In the genomic region with DNA sequence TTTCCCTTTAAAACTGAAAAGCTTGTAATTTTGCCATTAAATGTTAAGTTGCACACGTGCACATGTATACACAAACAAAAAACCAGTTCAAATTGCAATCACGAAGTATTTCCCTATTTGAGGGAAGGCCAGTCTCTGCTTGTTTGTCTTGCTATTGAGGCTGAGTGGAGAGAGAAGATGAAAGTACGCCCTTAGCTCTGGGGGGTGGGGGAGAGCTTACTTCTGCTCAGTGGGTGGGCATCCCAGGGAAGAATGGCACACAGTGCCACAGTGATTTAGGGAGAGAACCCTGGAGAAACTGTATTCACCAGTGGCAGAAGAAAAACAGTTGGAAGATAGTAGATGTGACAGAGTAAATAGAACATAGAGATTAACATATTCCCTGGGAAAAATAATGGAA, we compare ENCODE assay signal across 15 cellular contexts. TPM values are rescaled to one million over a fixed set of nuclear protein-coding genes. Genes with fewer than 3 reads are reported as not detected.
DNase-seq lines count a peak whose midpoint lies in the region; ATAC-seq and TF ChIP-seq lines count a peak whose summit lies in the region.
"Had no signal": no experiment of that assay in that cellular context is flagged by ENCODE, and none has a peak within 500 bp of the region (broad histone marks: within the 10 kb centered on the region; RNA-seq: fewer than 3 reads in every experiment).

No MANE protein-coding gene starts in this region.

- H3K23ac ChIP-seq in trophoblast cell (ENCODE audit: low read length) = no peak overlapping the region

- H3K36me3 ChIP-seq in PC-3 (ENCODE audit: low read depth, low read length) (peaks cover 20% of the 10 kb centered on the region; the same call in 1 of the 2 replicates), hepatocyte (replicated peaks; ENCODE audit: insufficient read depth, low read depth) (no peaks in the 10 kb centered on the region), trophoblast cell (ENCODE audit: control insufficient read depth in 1 of 2, insufficient read depth in 2 of 2, low read length in 2 of 2) (peaks cover 11 to 13% of the 10 kb centered on the region in 2 experiments)

- no peak overlapping the region for H4K12ac ChIP-seq in trophoblast cell (ENCODE audit: low read depth, low read length)

- H3K79me1 ChIP-seq in trophoblast cell (ENCODE audit: low read length) = peaks cover 3% of the 10 kb centered on the region

- no peak for TF ChIP-seq CTCF in PC-3 (conservative IDR thresholded peaks at IDR 0.05; ENCODE audit: low read depth, low read length)
- no peak for TF ChIP-seq CTCF in hepatocyte (IDR thresholded peaks at IDR 0.05; ENCODE audit: poor library complexity)

- H3F3A ChIP-seq in PC-3 (ENCODE audit: low read length, unreplicated experiment) = peaks cover 21% of the 10 kb centered on the region

- peak; percentile 22 for DNase-seq in ELF-1 (ENCODE audit: low read depth, low spot score)
- DNase-seq in PC-3 = no peak
- DNase-seq in hepatocyte (ENCODE audit: low spot score) = no peak
- no peak for DNase-seq in trophoblast cell
- no peak for DNase-seq in kidney glomerular epithelial cell (lab: John Stamatoyannopoulos, UW)
- DNase-seq in activated effector memory CD4-positive, alpha-beta T cell treated with anti-CD3 and anti-CD28 coated beads, Interleukin-2, amount 50 U/mL, for 16 hours = no peak
- DNase-seq: AML-193; left cardiac atrium; naive thymus-derived CD8-positive, alpha-beta T cell; NCI-H2029 treated with DMSO at 0.1 percent for 48 hours; NCI-H774; T-helper 17 cell had no signal

- BruUV-seq in PC-3 (replicated peaks; lab: Mats Ljungman, UMichigan) = no TSS peak

- H4K8ac ChIP-seq in trophoblast cell (ENCODE audit: low read depth, low read length) = no peak overlapping the region

- H3K4me2 ChIP-seq in PC-3 (ENCODE audit: low read length) (peak overlapping the region; percentile 74), hepatocyte (peak overlapping the region; percentile 64), trophoblast cell (ENCODE audit: low read length) (no peak overlapping the region)

- CTCF ChIA-PET in PC-3 (lab: Charles Lee) = interaction anchor here (0.5 kb wide), 1 partner anchor 148 kb away, joined by 3 read pairs; no protein-coding TSS in a partner anchor

- 24% methylated on average over 3 of the region's 3 CpGs for WGBS in hepatocyte (ENCODE audit: low lambda C conversion rate, missing lambda C conversion rate)
- no CpG with 5 or more reads among the region's 3 CpGs for WGBS in trophoblast cell (ENCODE audit: extremely low coverage, insufficient coverage, insufficient read length)

- intact Hi-C loops in PC-3 (cut with micrococcal nuclease) = no loop called here

- POLR2A ChIA-PET in PC-3 (lab: Charles Lee; ENCODE audit: unreplicated experiment) = interaction anchor here (0.9 kb wide), 1 partner anchor 59 kb away, joined by 3 read pairs; no protein-coding TSS in a partner anchor

- no peaks in the 10 kb centered on the region for H3K9me2 ChIP-seq in PC-3 (replicated peaks; ENCODE audit: low read length)
- H3K9me2 ChIP-seq in hepatocyte (replicated peaks; ENCODE audit: insufficient read depth) = no peaks in the 10 kb centered on the region

- no peak overlapping the region for H2BK5ac ChIP-seq in trophoblast cell (ENCODE audit: low read depth, low read length, poor library complexity)

- H3K9me3 ChIP-seq in PC-3 (ENCODE audit: low read length) (no peaks in the 10 kb centered on the region), hepatocyte (ENCODE audit: low read depth) (peaks cover 5% of the 10 kb centered on the region), trophoblast cell (ENCODE audit: insufficient read depth, low read depth, low read length) (no peaks in the 10 kb centered on the region)

- no peak for ATAC-seq in PC-3
- ATAC-seq in GM21515 (IDR thresholded peaks at IDR 0.05; ENCODE audit: unreplicated experiment) = no peak
- ATAC-seq in HG03521 (IDR thresholded peaks at IDR 0.05; ENCODE audit: unreplicated experiment) = no peak
- ATAC-seq: activated naive CD4-positive, alpha-beta T cell treated with anti-CD3 and anti-CD28 coated beads, Interleukin-2, amount 50 U/mL, for 72 hours; left cardiac atrium; naive thymus-derived CD8-positive, alpha-beta T cell; T-helper 17 cell had no signal

- H3K4me3 ChIP-seq in PC-3 (ENCODE audit: low read length) = no peak overlapping the region
- no peak overlapping the region for H3K4me3 ChIP-seq in hepatocyte
- no peak overlapping the region for H3K4me3 ChIP-seq in trophoblast cell (ENCODE audit: low read depth, low read length)

- no peak overlapping the region for H2AFZ ChIP-seq in PC-3 (ENCODE audit: low read length)
- H2AFZ ChIP-seq in hepatocyte = no peak overlapping the region
- H2AFZ ChIP-seq in trophoblast cell (ENCODE audit: insufficient read depth, low read length, poor library complexity) = no peak overlapping the region

- H3K4ac ChIP-seq in trophoblast cell (ENCODE audit: low read depth, low read length) = peak overlapping the region; percentile 98

- no peak overlapping the region for H3K14ac ChIP-seq in trophoblast cell (ENCODE audit: low read length)

- no peak overlapping the region for H4K91ac ChIP-seq in trophoblast cell (ENCODE audit: low read depth, low read length)

- H3K27ac ChIP-seq in PC-3 (ENCODE audit: low read length) (peak overlapping the region; percentile 72), hepatocyte (peak overlapping the region; percentile 56), trophoblast cell (ENCODE audit: low read depth, low read length) (no peak overlapping the region)

- H2BK12ac ChIP-seq in trophoblast cell (ENCODE audit: low read length) = no peak overlapping the region

- H2BK120ac ChIP-seq in trophoblast cell (ENCODE audit: insufficient read depth, low read length, poor library complexity) = no peak overlapping the region

- H3K18ac ChIP-seq in trophoblast cell (ENCODE audit: low read length) = no peak overlapping the region

- H3K4me1 ChIP-seq in PC-3 (ENCODE audit: insufficient read depth, low read length) = peaks cover 77% of the 10 kb centered on the region
- H3K4me1 ChIP-seq in hepatocyte (ENCODE audit: insufficient read depth) = peaks cover 76% of the 10 kb centered on the region
- H3K4me1 ChIP-seq in trophoblast cell (ENCODE audit: control insufficient read depth in 1 of 2, insufficient read depth in 2 of 2, low read length in 2 of 2) = peaks cover 2 to 6% of the 10 kb centered on the region in 2 experiments

- peaks cover 92% of the 10 kb centered on the region for H3K79me2 ChIP-seq in PC-3 (ENCODE audit: low read length)
- H3K79me2 ChIP-seq in hepatocyte = peaks cover 95% of the 10 kb centered on the region
- peaks cover 22% of the 10 kb centered on the region for H3K79me2 ChIP-seq in trophoblast cell (ENCODE audit: control insufficient read depth, insufficient read depth, low read length, poor library complexity)

- H2AK5ac ChIP-seq in trophoblast cell (ENCODE audit: low read length) = no peak overlapping the region

- H4K20me1 ChIP-seq in PC-3 (ENCODE audit: low read length) (no peaks in the 10 kb centered on the region), hepatocyte (ENCODE audit: insufficient read depth, poor library complexity, severe bottlenecking) (peaks cover 58% of the 10 kb centered on the region)

- H3K27me3 ChIP-seq in PC-3 (ENCODE audit: low read length) (no peaks in the 10 kb centered on the region), hepatocyte (no peaks in the 10 kb centered on the region), trophoblast cell (ENCODE audit: insufficient read depth, low read length) (no peaks in the 10 kb centered on the region)

- H3K9ac ChIP-seq in PC-3 (ENCODE audit: low read length) = no peak overlapping the region
- no peak overlapping the region for H3K9ac ChIP-seq in trophoblast cell (ENCODE audit: low read length)

RNA-seq across cellular contexts. Expression of gene YAP1, which starts 8.7 kb away (rescaled TPM):
- total RNA-seq in PC-3 (2014; rRNA removed) (104 and 118 TPM in 2 replicates), hepatocyte (111 and 125 TPM in 2 replicates)
- 20.6 and 28.5 TPM in 2 replicates for polyA plus RNA-seq in hepatocyte
- 127 and 130 TPM in 2 replicates for polyA plus RNA-seq in trophoblast cell (2013)
- total RNA-seq: naive thymus-derived CD8-positive, alpha-beta T cell had no signal
- polyA plus RNA-seq: naive thymus-derived CD8-positive, alpha-beta T cell had no signal
